ENCODE assay signal across 8 cellular contexts in the genomic region with DNA sequence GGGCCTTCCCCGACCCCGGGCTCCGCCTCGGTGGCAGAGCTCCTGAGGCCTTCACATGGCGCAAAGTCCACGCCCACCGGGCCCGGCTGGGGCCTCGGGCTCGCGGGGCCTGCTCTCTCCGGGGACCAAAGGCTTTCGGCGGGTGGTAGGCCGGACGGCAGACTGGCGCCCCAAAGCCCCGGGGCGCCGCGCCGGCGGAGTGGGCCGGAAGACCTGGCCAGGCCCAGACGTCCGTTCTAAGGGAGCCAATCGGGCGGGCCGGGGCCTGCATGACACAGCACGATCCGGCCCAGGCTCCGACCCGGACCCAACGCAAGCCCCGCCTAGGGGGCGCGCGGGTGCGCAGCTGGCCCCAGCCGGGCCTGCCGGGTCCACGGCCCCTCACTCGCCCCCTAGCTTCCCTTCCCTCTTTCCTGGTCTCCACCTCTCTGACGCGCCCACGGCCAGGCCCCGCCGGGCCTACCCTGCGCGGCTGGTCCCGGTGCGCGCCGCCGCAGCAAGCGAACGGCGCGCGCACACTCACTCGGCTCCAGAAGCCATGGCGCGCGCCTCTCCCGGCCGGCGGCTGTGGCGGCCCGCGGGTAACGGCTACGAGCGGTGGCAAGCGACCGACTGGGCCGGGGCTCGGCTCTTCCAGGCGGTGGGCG. TPM values are rescaled to one million over a fixed set of nuclear protein-coding genes. Genes with fewer than 3 reads are reported as not detected.
DNase-seq lines count a peak whose midpoint lies in the region; ATAC-seq and TF ChIP-seq lines count a peak whose summit lies in the region.

No MANE protein-coding gene starts in this region.

- peak overlapping the region; percentile 99 to 100 for H3K27ac ChIP-seq in esophagus (ENCODE audit: low read depth in 2 of 2, low read length in 1 of 2)
- peak overlapping the region; percentile 97 for H3K27ac ChIP-seq in muscle layer of colon (ENCODE audit: low read depth, low read length)

- H3K4me1 Mint-ChIP-seq in Calu3 (ENCODE audit: low read depth, unreplicated experiment) = peaks cover 19% of the 10 kb centered on the region

- H3K9me3 Mint-ChIP-seq in Calu3 (ENCODE audit: low read depth, unreplicated experiment) = no peaks in the 10 kb centered on the region

- H3K36me3 ChIP-seq in NT2/D1 (ENCODE audit: insufficient read depth, insufficient read length, low read length) (peaks cover 85% of the 10 kb centered on the region), esophagus (ENCODE audit: control insufficient read depth in 2 of 2, insufficient read depth in 2 of 2, low read length in 1 of 2) (peaks cover 0 to 18% of the 10 kb centered on the region in 2 donors), muscle layer of colon (ENCODE audit: insufficient read depth, low read length) (peaks cover 45% of the 10 kb centered on the region)

- H3K27me3 ChIP-seq in NT2/D1 (ENCODE audit: insufficient read depth, insufficient read length) (no peaks in the 10 kb centered on the region), esophagus (ENCODE audit: control insufficient read depth in 1 of 2, insufficient read depth in 2 of 2, low read length in 2 of 2) (no peaks in the 10 kb centered on the region), muscle layer of colon (ENCODE audit: control insufficient read depth in 1 of 2, insufficient read depth in 2 of 2, low read length in 2 of 2) (no peaks in the 10 kb centered on the region)

- DNase-seq in Calu3 (peak; percentile 83), HPDE6-E6E7 (ENCODE audit: extremely low spot score) (peak; percentile 75), NT2/D1 (ENCODE audit: low read depth, low spot score) (peak; percentile 68)
- peak; percentile 83 for DNase-seq in activated T-cell treated with anti-CD3 and anti-CD28 coated beads, Interleukin-2, amount 50 U/mL, for 1 hour
- DNase-seq in stimulated activated CD8-positive, alpha-beta memory T cell treated with anti-CD3 and anti-CD28 coated beads, Interleukin-7, amount 100 ng/mL, for 1 hour (ENCODE audit: low read depth in 2 of 2) = peak; percentile 39 to 44

- peaks cover 53% of the 10 kb centered on the region for H3K36me3 Mint-ChIP-seq in Calu3 (ENCODE audit: insufficient read depth, unreplicated experiment)

- CTCF ChIA-PET in Calu3 (lab: Charles Lee) = interaction anchor here (0.7 to 1.6 kb wide), 5 partner anchors 8 to 173 kb away, joined by 3 to 8 read pairs (median 4); partner anchors contain the start of gene PIGO

- intact Hi-C loops in Calu3 (cut with micrococcal nuclease; ENCODE audit: unreplicated experiment) = no loop called here

- BruUV-seq in Calu3 (replicated peaks; lab: Mats Ljungman, UMichigan) = no TSS peak

- TF ChIP-seq CTCF in Calu3 (IDR thresholded peaks at IDR 0.05; ENCODE audit: unreplicated experiment) = peak; percentile 26

- peak overlapping the region; percentile 94 for H3K4me3 ChIP-seq in NT2/D1 (ENCODE audit: insufficient read length, low read depth)
- H3K4me3 ChIP-seq in esophagus (ENCODE audit: low read depth in 1 of 2, low read length in 2 of 2) = peak overlapping the region; percentile 71 to 79
- peak overlapping the region; percentile 73 to 92 for H3K4me3 ChIP-seq in muscle layer of colon (ENCODE audit: low read depth in 1 of 2, low read length in 2 of 2)

- H3K9ac ChIP-seq in NT2/D1 (ENCODE audit: insufficient read length, low read depth) (peak overlapping the region; percentile 97), muscle layer of colon (ENCODE audit: low read length) (peak overlapping the region; percentile 87)

- H3K27me3 Mint-ChIP-seq in Calu3 (ENCODE audit: unreplicated experiment) = no peaks in the 10 kb centered on the region

- H3K9me3 ChIP-seq in NT2/D1 (ENCODE audit: insufficient read depth, low read length) (no peaks in the 10 kb centered on the region), esophagus (ENCODE audit: control insufficient read depth in 2 of 2, insufficient read depth in 1 of 2, low read depth in 1 of 2, low read length in 1 of 2) (no peaks in the 10 kb centered on the region), muscle layer of colon (ENCODE audit: low read length) (no peaks in the 10 kb centered on the region)

- H3K27ac Mint-ChIP-seq in Calu3 (ENCODE audit: unreplicated experiment) = peak overlapping the region; percentile 96

- peak; percentile 49 for ATAC-seq in GM19468 (IDR thresholded peaks at IDR 0.05; ENCODE audit: extremely low read depth, unreplicated experiment)

- peaks cover 6% of the 10 kb centered on the region for H3K4me1 ChIP-seq in NT2/D1 (ENCODE audit: insufficient read depth, insufficient read length)
- H3K4me1 ChIP-seq in esophagus (ENCODE audit: control insufficient read depth in 2 of 2, insufficient read depth in 2 of 2, low read length in 1 of 2) = peaks cover 6 to 10% of the 10 kb centered on the region in 2 donors
- H3K4me1 ChIP-seq in muscle layer of colon (ENCODE audit: insufficient read depth, low read length) = peaks cover 40% of the 10 kb centered on the region

- 0% methylated on average over 49 to 79 of the region's 79 CpGs for WGBS in esophagus, 2 donors

- H3K4me3 Mint-ChIP-seq in Calu3 (ENCODE audit: low read depth, unreplicated experiment) = peak overlapping the region; percentile 83

RNA-seq across cellular contexts. Expression of gene VCP, which starts 0.5 kb away (rescaled TPM):
- total RNA-seq in Calu3 (2022) = 205 and 208 TPM in 2 replicates
- 100 to 1,000 TPM in 1 of 2 donors, 10 to 100 TPM in 1; 60.4 to 150 TPM for polyA plus RNA-seq in esophagus

RNA-seq across cellular contexts. Expression of gene FANCG, which starts 7.8 kb away (rescaled TPM):
- total RNA-seq in Calu3 (2022) = 38.8 and 46.2 TPM in 2 replicates
- 10 to 100 TPM; 14.7 to 24.5 TPM for polyA plus RNA-seq in esophagus

RNA-seq across cellular contexts. Expression of gene PIGO, which starts 24.5 kb away (rescaled TPM):
- total RNA-seq in Calu3 (2022) = 31.9 and 32.0 TPM in 2 replicates
- polyA plus RNA-seq in esophagus = 10 to 100 TPM; 12.3 to 12.5 TPM

RNA-seq across cellular contexts. Expression of gene STOML2, which starts 31.0 kb away (rescaled TPM):
- total RNA-seq in Calu3 (2022) = 97.3 and 103 TPM in 2 replicates
- polyA plus RNA-seq in esophagus = 100 to 1,000 TPM in 1 of 2 donors, 10 to 100 TPM in 1; 32.9 to 107 TPM

RNA-seq across cellular contexts. Expression of gene ATOSB, which starts 43.7 kb away (rescaled TPM):
- total RNA-seq in Calu3 (2022) = 16.8 and 17.5 TPM in 2 replicates
- 10 to 100 TPM; 19.6 to 20.9 TPM for polyA plus RNA-seq in esophagus

Comparison
In these comparisons a context has a peak if more than half of its experiments do, and no peak if none do; other contexts are left out.
1. Peak in every context shown above with its lines: DNase-seq, ATAC-seq, H3K4me3 ChIP-seq and H3K27ac ChIP-seq.